ENCODE assay signal across 11 cellular contexts in genomic region chr11:62732830-62733229, GRCh38. TPM values are rescaled to one million over a fixed set of nuclear protein-coding genes. Genes with fewer than 3 reads are reported as not detected.
DNase-seq lines count a peak whose midpoint lies in the region; ATAC-seq and TF ChIP-seq lines count a peak whose summit lies in the region.
"Had no signal": no experiment of that assay in that cellular context is flagged by ENCODE, and none has a peak within 500 bp of the region (broad histone marks: within the 10 kb centered on the region; RNA-seq: fewer than 3 reads in every experiment).

No MANE protein-coding gene starts in this region.

- no peak overlapping the region for H3K9ac ChIP-seq in endodermal cell (ENCODE audit: extremely low read depth, low read length, poor library complexity, severe bottlenecking)

- no peak overlapping the region for H3K27ac ChIP-seq in breast epithelium
- no peak overlapping the region for H3K27ac ChIP-seq in endodermal cell (ENCODE audit: low read depth, low read length)
- H3K27ac ChIP-seq in temporal lobe (ENCODE audit: low read depth, low read length) = peak overlapping the region; percentile 32

- H3K27me3 ChIP-seq in breast epithelium (no peaks in the 10 kb centered on the region), endodermal cell (ENCODE audit: control insufficient read depth, insufficient read depth, low read length, poor library complexity, severe bottlenecking) (no peaks in the 10 kb centered on the region)

- H3K36me3 Mint-ChIP-seq in MCF 10A (ENCODE audit: insufficient read depth, unreplicated experiment) (peaks cover 70% of the 10 kb centered on the region), endodermal cell (ENCODE audit: low read depth) (peaks cover 29% of the 10 kb centered on the region)

- H3K4me1 ChIP-seq in breast epithelium = peaks cover 3 to 10% of the 10 kb centered on the region in 2 donors
- no peaks in the 10 kb centered on the region for H3K4me1 ChIP-seq in endodermal cell (ENCODE audit: control insufficient read depth, insufficient read depth, low read length)

- CTCF ChIA-PET in MCF 10A (lab: Yijun Ruan, JAX) = interaction anchor here (0.6 to 1.6 kb wide), 9 partner anchors 9 to 127 kb away, joined by 3 to 8 read pairs (median 4); partner anchors contain the start of gene TMEM179B

- ATAC-seq in GM21367 (IDR thresholded peaks at IDR 0.05; ENCODE audit: unreplicated experiment) = no peak
- no peak for ATAC-seq in GM21390 (IDR thresholded peaks at IDR 0.05; ENCODE audit: unreplicated experiment)

- no peaks in the 10 kb centered on the region for H3K4me1 Mint-ChIP-seq in MCF 10A (ENCODE audit: insufficient read depth, unreplicated experiment)
- H3K4me1 Mint-ChIP-seq in endodermal cell = peaks cover 4% of the 10 kb centered on the region

- no peaks in the 10 kb centered on the region for H3K27me3 Mint-ChIP-seq in MCF 10A (ENCODE audit: insufficient read depth, unreplicated experiment)
- H3K27me3 Mint-ChIP-seq in endodermal cell (ENCODE audit: insufficient read depth) = no peaks in the 10 kb centered on the region

- H3K4me3 ChIP-seq in breast epithelium (no peak overlapping the region), endodermal cell (ENCODE audit: low read length) (no peak overlapping the region)

- H3K9me3 ChIP-seq in breast epithelium = no peaks in the 10 kb centered on the region
- H3K9me3 ChIP-seq in endodermal cell (ENCODE audit: control insufficient read depth, low read length) = no peaks in the 10 kb centered on the region

- intact Hi-C loops in MCF 10A (cut with micrococcal nuclease) (loop anchor here (1.0 to 2.0 kb wide), 3 partner anchors 36 to 108 kb away; partner anchors contain the start of gene TMEM179B), breast epithelium (cut with DNase I; ENCODE audit: low total_unique reads) (no loop called here)

- POLR2A ChIA-PET in MCF 10A (lab: Yijun Ruan, JAX) = interaction anchor here (0.9 to 1.3 kb wide), 2 partner anchors 55 to 108 kb away, joined by 3 to 4 read pairs; partner anchors contain the start of gene TMEM179B

- H3K9me3 Mint-ChIP-seq in MCF 10A (ENCODE audit: unreplicated experiment) (no peaks in the 10 kb centered on the region), endodermal cell (no peaks in the 10 kb centered on the region)

- DNase-seq in MCF 10A (ENCODE audit: unreplicated experiment) (peak; percentile 57), breast epithelium (ENCODE audit: low spot score in 2 of 2) (no peak), NAMALWA (ENCODE audit: low spot score) (peak; percentile 62), endodermal cell (no peak), D341Med (ENCODE audit: low spot score) (no peak)
- DNase-seq: activated naive CD4-positive, alpha-beta T cell treated with anti-CD3 and anti-CD28 coated beads, Interleukin-2, amount 50 U/mL, for 16 hours had no signal

- no peak for TF ChIP-seq POLR2A in breast epithelium (IDR thresholded peaks at IDR 0.05)

- H3K27ac Mint-ChIP-seq in MCF 10A (ENCODE audit: low read depth, unreplicated experiment) = no peak overlapping the region
- H3K27ac Mint-ChIP-seq in endodermal cell = no peak overlapping the region

- H3K36me3 ChIP-seq in breast epithelium = no peaks in the 10 kb centered on the region
- H3K36me3 ChIP-seq in endodermal cell (ENCODE audit: control insufficient read depth, insufficient read depth, low read length) = peaks cover 41% of the 10 kb centered on the region

- WGBS in endodermal cell (ENCODE audit: insufficient coverage in 1 of 2, insufficient read length in 1 of 2), 2 experiments = 94% methylated on average over 2 of the region's 2 CpGs; no CpG with 5 or more reads in 1 of the 2 experiments

- peak; percentile 42 for TF ChIP-seq CTCF in MCF 10A (IDR thresholded peaks at IDR 0.05; ENCODE audit: unreplicated experiment)
- no peak for TF ChIP-seq CTCF in breast epithelium (IDR thresholded peaks at IDR 0.05)
- peak; percentile 59 for TF ChIP-seq CTCF in endodermal cell (conservative IDR thresholded peaks at IDR 0.05)

- H3K4me3 Mint-ChIP-seq in MCF 10A (ENCODE audit: unreplicated experiment) (no peak overlapping the region), endodermal cell (no peak overlapping the region)

- BruUV-seq in MCF 10A (replicated peaks; lab: Mats Ljungman, UMichigan) = no TSS peak

RNA-seq across cellular contexts. Expression of gene TTC9C, which starts 4.5 kb away (rescaled TPM):
- total RNA-seq in MCF 10A (2022) = 27.3 and 31.9 TPM in 2 replicates
- total RNA-seq in breast epithelium = 10 to 100 TPM; 19.2 to 26.2 (median 25.8) TPM
- 10 to 100 TPM; 40.0 to 55.4 TPM for total RNA-seq in endodermal cell
- 58.7 TPM for polyA plus RNA-seq in endodermal cell (2013, experiment 1 of 2)
- 53.4 TPM for polyA plus RNA-seq in endodermal cell (2013, experiment 2 of 2)
- 15.0 TPM for total RNA-seq in temporal lobe

RNA-seq across cellular contexts. Expression of gene HNRNPUL2, which starts 5.6 kb away (rescaled TPM):
- 36.4 and 36.6 TPM in 2 replicates for total RNA-seq in MCF 10A (2022)
- total RNA-seq in breast epithelium = 10 to 100 TPM; 22.3 to 24.5 (median 23.6) TPM
- 10 to 100 TPM; 48.1 to 49.8 TPM for total RNA-seq in endodermal cell
- 55.9 TPM for polyA plus RNA-seq in endodermal cell (2013, experiment 1 of 2)
- polyA plus RNA-seq in endodermal cell (2013, experiment 2 of 2) = 49.4 TPM
- 27.5 TPM for total RNA-seq in temporal lobe

RNA-seq across cellular contexts. Expression of gene ZBTB3, which starts 21.1 kb away (rescaled TPM):
- 7.1 and 11.6 TPM in 2 replicates for total RNA-seq in MCF 10A (2022)
- total RNA-seq in breast epithelium = 1 to 10 TPM; 5.9 to 9.7 (median 9.0) TPM
- total RNA-seq in endodermal cell = 10 to 100 TPM; 16.9 to 33.8 TPM
- polyA plus RNA-seq in endodermal cell (2013, experiment 1 of 2) = 8.0 TPM
- polyA plus RNA-seq in endodermal cell (2013, experiment 2 of 2) = 8.0 TPM
- total RNA-seq in temporal lobe = 7.9 TPM

RNA-seq across cellular contexts. Expression of gene GNG3, which starts 25.4 kb away (rescaled TPM):
- total RNA-seq in MCF 10A (2022) (not detected in 2 replicates), breast epithelium (not detected), endodermal cell (1 to 10 TPM in 1 of 2 donors, under 1 TPM in 1; 0.40 to 1.7 TPM), temporal lobe (20.9 TPM)
- polyA plus RNA-seq in endodermal cell (2013, experiment 1 of 2) = 24.8 TPM
- 18.6 TPM for polyA plus RNA-seq in endodermal cell (2013, experiment 2 of 2)
- total RNA-seq: omental fat pad; T-helper 1 cell treated with Interleukin-12 subunit alpha and Interleukin-12 subunit beta and Interleukin-4 antibody, amounts not matched to agents 30 ng/mL and 1 ng/mL, for 36 hours had no signal

RNA-seq across cellular contexts. Expression of gene BSCL2, which starts 25.6 kb away (rescaled TPM):
- total RNA-seq in MCF 10A (2022) (33.1 and 46.6 TPM in 2 replicates), breast epithelium (10 to 100 TPM; 40.2 to 58.4 (median 54.1) TPM), endodermal cell (10 to 100 TPM; 68.6 to 77.2 TPM), temporal lobe (101 TPM)
- polyA plus RNA-seq in endodermal cell (2013, experiment 1 of 2) = 132 TPM
- 108 TPM for polyA plus RNA-seq in endodermal cell (2013, experiment 2 of 2)

Comparison
In these comparisons a context has a peak if more than half of its experiments do, and no peak if none do; other contexts are left out.
1. DNase-seq: peak in MCF 10A (single experiment) and NAMALWA (single experiment); none in breast epithelium (0 of 2), endodermal cell (single experiment) and D341Med (single experiment).
2. CTCF ChIP-seq: peak in MCF 10A (single experiment) and endodermal cell (single experiment); none in breast epithelium (0 of 3).